In the genomic region with DNA sequence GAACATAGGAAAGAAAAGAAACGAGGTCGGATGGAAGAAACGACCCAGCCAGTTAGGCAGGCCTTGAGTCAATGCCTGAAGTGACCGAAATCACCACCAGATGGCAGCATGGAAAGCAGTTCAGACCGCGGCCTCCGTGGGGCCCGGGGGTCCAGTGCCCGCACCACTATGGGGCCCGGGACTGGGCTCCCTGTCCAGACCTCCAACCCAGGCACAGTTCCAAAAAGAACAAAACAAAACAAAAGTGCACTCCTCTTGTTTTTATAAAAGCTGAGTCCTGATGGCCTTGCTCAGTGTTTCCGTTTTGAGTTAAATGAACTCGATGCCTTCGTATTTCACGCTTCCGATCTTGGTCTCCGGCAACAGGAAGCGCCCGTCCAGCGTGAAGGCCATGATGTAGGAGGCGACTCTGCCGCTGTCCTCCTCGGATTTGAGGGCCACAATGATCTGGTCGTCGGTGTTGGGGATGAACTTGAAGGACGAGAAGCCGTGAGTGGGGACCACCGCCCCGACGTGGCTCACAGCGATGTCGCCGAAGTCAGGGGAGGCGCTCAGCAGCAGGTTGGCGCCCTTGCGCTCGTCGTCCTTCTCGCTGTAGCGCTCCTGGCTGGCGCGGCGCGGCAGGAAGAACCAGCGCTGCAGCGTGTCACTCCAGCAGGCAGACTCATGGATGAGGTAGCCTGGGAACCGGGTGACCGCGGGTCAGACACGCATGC, we compare ENCODE assay signal across 8 cellular contexts. TPM values are rescaled to one million over a fixed set of nuclear protein-coding genes. Genes with fewer than 3 reads are reported as not detected.
DNase-seq lines count a peak whose midpoint lies in the region; ATAC-seq and TF ChIP-seq lines count a peak whose summit lies in the region.

No MANE protein-coding gene starts in this region.

- H3K27me3 ChIP-seq in testis: no peaks in the 10 kb centered on the region

- no peak overlapping the region for H3K4me3 Mint-ChIP-seq in activated CD4-positive, alpha-beta memory T cell treated with anti-CD3 and anti-CD28 coated beads, Interleukin-2, amount 10 ng/mL, durations not matched to agents 7 days and 5 days
- no peak overlapping the region for H3K4me3 Mint-ChIP-seq in naive B cell
- no peak overlapping the region for H3K4me3 Mint-ChIP-seq in stimulated activated memory B cell treated with anti-CD40 and anti-IgM and Interleukin-4, amounts not matched to agents 10 μg/mL and 1 μg/mL and 100 μg/mL, for 72 hours

- no peaks in the 10 kb centered on the region for H3K27me3 Mint-ChIP-seq in activated CD4-positive, alpha-beta memory T cell treated with anti-CD3 and anti-CD28 coated beads, Interleukin-2, amount 10 ng/mL, durations not matched to agents 7 days and 5 days
- H3K27me3 Mint-ChIP-seq in naive B cell: no peaks in the 10 kb centered on the region
- no peaks in the 10 kb centered on the region for H3K27me3 Mint-ChIP-seq in stimulated activated memory B cell treated with anti-CD40 and anti-IgM and Interleukin-4, amounts not matched to agents 10 μg/mL and 1 μg/mL and 100 μg/mL, for 72 hours

- no peaks in the 10 kb centered on the region for H3K36me3 ChIP-seq in testis (ENCODE audit: low read depth, missing control alignments)

- no peaks in the 10 kb centered on the region for H3K9me3 Mint-ChIP-seq in activated CD4-positive, alpha-beta memory T cell treated with anti-CD3 and anti-CD28 coated beads, Interleukin-2, amount 10 ng/mL, durations not matched to agents 7 days and 5 days
- H3K9me3 Mint-ChIP-seq in naive B cell: peaks cover 0 to 2% (median 0%) of the 10 kb centered on the region in 7 donors
- no peaks in the 10 kb centered on the region for H3K9me3 Mint-ChIP-seq in stimulated activated memory B cell treated with anti-CD40 and anti-IgM and Interleukin-4, amounts not matched to agents 10 μg/mL and 1 μg/mL and 100 μg/mL, for 72 hours

- intact Hi-C loops in testis (cut with DNase I; ENCODE audit: low total_unique reads): no loop called here

- peak overlapping the region; percentile 3 to 36 for H3K27ac ChIP-seq in testis

- TF ChIP-seq POLR2A in testis (IDR thresholded peaks at IDR 0.05): no peak

- H3K4me1 Mint-ChIP-seq in activated CD4-positive, alpha-beta memory T cell treated with anti-CD3 and anti-CD28 coated beads, Interleukin-2, amount 10 ng/mL, durations not matched to agents 7 days and 5 days: peaks cover 1% of the 10 kb centered on the region
- peaks cover 5 to 13% (median 10%) of the 10 kb centered on the region in 3 donors for H3K4me1 Mint-ChIP-seq in naive B cell
- H3K4me1 Mint-ChIP-seq in stimulated activated memory B cell treated with anti-CD40 and anti-IgM and Interleukin-4, amounts not matched to agents 10 μg/mL and 1 μg/mL and 100 μg/mL, for 72 hours: peaks cover 7% of the 10 kb centered on the region

- DNase-seq in DMS114 treated with DMSO at 0.1 percent for 48 hours (lab: John Stamatoyannopoulos, UW; ENCODE audit: unreplicated experiment): peak; percentile 12
- DNase-seq in activated CD4-positive, alpha-beta memory T cell treated with anti-CD3 and anti-CD28 coated beads, Interleukin-2, amount 10 ng/mL, durations not matched to agents 7 days and 5 days: peak; percentile 56
- DNase-seq in epidermal melanocyte (ENCODE audit: insufficient read length, low spot score): peak; percentile 42
- peak; percentile 22 for DNase-seq in naive B cell
- DNase-seq in testis: peak; percentile 83

- H3K4me3 ChIP-seq in testis: peak overlapping the region in 1 of 2 donors; percentile 15

- peaks cover 74% of the 10 kb centered on the region for H3K36me3 Mint-ChIP-seq in activated CD4-positive, alpha-beta memory T cell treated with anti-CD3 and anti-CD28 coated beads, Interleukin-2, amount 10 ng/mL, durations not matched to agents 7 days and 5 days (ENCODE audit: low read depth)
- H3K36me3 Mint-ChIP-seq in naive B cell: peaks cover 4 to 9% of the 10 kb centered on the region in 2 donors
- peaks cover 82% of the 10 kb centered on the region for H3K36me3 Mint-ChIP-seq in stimulated activated memory B cell treated with anti-CD40 and anti-IgM and Interleukin-4, amounts not matched to agents 10 μg/mL and 1 μg/mL and 100 μg/mL, for 72 hours

- POLR2A ChIA-PET in activated CD4-positive, alpha-beta memory T cell treated with anti-CD3 and anti-CD28 coated beads, Interleukin-2, amount 10 ng/mL, durations not matched to agents 7 days and 5 days (lab: Charles Lee): no interaction called here

- TF ChIP-seq CTCF in LNCAP (IDR thresholded peaks at IDR 0.05) (peak; percentile 85), testis (IDR thresholded peaks at IDR 0.05) (peak; percentile 76 to 86 (median 81))

- H3K4me1 ChIP-seq in testis: peaks cover 42% of the 10 kb centered on the region

- CTCF ChIA-PET in activated CD4-positive, alpha-beta memory T cell treated with anti-CD3 and anti-CD28 coated beads, Interleukin-2, amount 10 ng/mL, durations not matched to agents 7 days and 5 days (lab: Charles Lee): interaction anchor here (0.9 to 1.3 kb wide), 2 partner anchors 8 to 11 kb away, joined by 3 to 4 read pairs; no protein-coding TSS in a partner anchor

- no peaks in the 10 kb centered on the region for H3K9me3 ChIP-seq in testis

- H3K27ac Mint-ChIP-seq in activated CD4-positive, alpha-beta memory T cell treated with anti-CD3 and anti-CD28 coated beads, Interleukin-2, amount 10 ng/mL, durations not matched to agents 7 days and 5 days: no peak overlapping the region
- H3K27ac Mint-ChIP-seq in naive B cell: no peak overlapping the region
- H3K27ac Mint-ChIP-seq in stimulated activated memory B cell treated with anti-CD40 and anti-IgM and Interleukin-4, amounts not matched to agents 10 μg/mL and 1 μg/mL and 100 μg/mL, for 72 hours: no peak overlapping the region

- 40 to 60% methylated on average over 32 to 49 of the region's 49 CpGs for WGBS in testis, 2 donors

- ATAC-seq in naive B cell (ENCODE audit: low read depth in 2 of 2): peak; percentile 61 to 70
- no peak for ATAC-seq in stimulated activated memory B cell treated with anti-CD40 and anti-IgM and Interleukin-4, amounts not matched to agents 10 μg/mL and 1 μg/mL and 100 μg/mL, for 72 hours
- ATAC-seq in HG02588 (IDR thresholded peaks at IDR 0.05; ENCODE audit: unreplicated experiment): no peak

RNA-seq across cellular contexts. Expression of a gene that starts 13.7 kb away (rescaled TPM):
- total RNA-seq in activated CD4-positive, alpha-beta memory T cell treated with anti-CD3 and anti-CD28 coated beads, Interleukin-2, amount 10 ng/mL, durations not matched to agents 7 days and 5 days: 100 to 1,000 TPM; 209 to 219 TPM
- polyA plus RNA-seq in naive B cell (ENCODE audit: low read depth in 6 of 6) (10 to 100 TPM in 1 of 6 donors, 1 to 10 TPM in 5; 1.2 to 17.1 (median 3.7) TPM), testis (ENCODE audit: insufficient read depth, low read depth, low replicate concordance) (328 TPM)
- 100 to 1,000 TPM; 498 to 845 TPM for total RNA-seq in testis

RNA-seq across cellular contexts. Expression of a gene that starts 16.2 kb away (rescaled TPM):
- total RNA-seq in activated CD4-positive, alpha-beta memory T cell treated with anti-CD3 and anti-CD28 coated beads, Interleukin-2, amount 10 ng/mL, durations not matched to agents 7 days and 5 days: 10 to 100 TPM; 78.4 to 81.1 TPM
- 1 to 10 TPM; 3.7 to 9.7 (median 6.0) TPM for polyA plus RNA-seq in naive B cell (ENCODE audit: low read depth in 6 of 6)
- total RNA-seq in testis: 10 to 100 TPM; 60.6 to 64.1 TPM
- 80.5 TPM for polyA plus RNA-seq in testis (ENCODE audit: insufficient read depth, low read depth, low replicate concordance)

RNA-seq across cellular contexts. Expression of a gene that starts 30.6 kb away (rescaled TPM):
- not detected for total RNA-seq in activated CD4-positive, alpha-beta memory T cell treated with anti-CD3 and anti-CD28 coated beads, Interleukin-2, amount 10 ng/mL, durations not matched to agents 7 days and 5 days
- polyA plus RNA-seq in naive B cell (ENCODE audit: low read depth in 6 of 6) (not detected), testis (ENCODE audit: insufficient read depth, low read depth, low replicate concordance) (22.5 TPM)
- 1 to 10 TPM; 9.1 to 9.8 TPM for total RNA-seq in testis

Comparison
In these comparisons a context has a peak if more than half of its experiments do, and no peak if none do; other contexts are left out.
1. DNase-seq: peak in every context shown above with its lines; median percentile 83 in testis; 56 in activated CD4-positive, alpha-beta memory T cell treated with anti-CD3 and anti-CD28 coated beads, Interleukin-2, amount 10 ng/mL, durations not matched to agents 7 days and 5 days; 42 in epidermal melanocyte; 22 in naive B cell; 12 in DMS114 treated with DMSO at 0.1 percent for 48 hours.
2. ATAC-seq: peak in naive B cell (2 of 2); none in stimulated activated memory B cell treated with anti-CD40 and anti-IgM and Interleukin-4, amounts not matched to agents 10 μg/mL and 1 μg/mL and 100 μg/mL, for 72 hours (single experiment) and HG02588 (single experiment).
3. RNA of a gene that starts 30.6 kb away (total RNA-seq): 9.1 to 9.8 TPM in testis; not detected in activated CD4-positive, alpha-beta memory T cell treated with anti-CD3 and anti-CD28 coated beads, Interleukin-2, amount 10 ng/mL, durations not matched to agents 7 days and 5 days; every median in the first group is over 10 times any median in the second.